In the genomic region with DNA sequence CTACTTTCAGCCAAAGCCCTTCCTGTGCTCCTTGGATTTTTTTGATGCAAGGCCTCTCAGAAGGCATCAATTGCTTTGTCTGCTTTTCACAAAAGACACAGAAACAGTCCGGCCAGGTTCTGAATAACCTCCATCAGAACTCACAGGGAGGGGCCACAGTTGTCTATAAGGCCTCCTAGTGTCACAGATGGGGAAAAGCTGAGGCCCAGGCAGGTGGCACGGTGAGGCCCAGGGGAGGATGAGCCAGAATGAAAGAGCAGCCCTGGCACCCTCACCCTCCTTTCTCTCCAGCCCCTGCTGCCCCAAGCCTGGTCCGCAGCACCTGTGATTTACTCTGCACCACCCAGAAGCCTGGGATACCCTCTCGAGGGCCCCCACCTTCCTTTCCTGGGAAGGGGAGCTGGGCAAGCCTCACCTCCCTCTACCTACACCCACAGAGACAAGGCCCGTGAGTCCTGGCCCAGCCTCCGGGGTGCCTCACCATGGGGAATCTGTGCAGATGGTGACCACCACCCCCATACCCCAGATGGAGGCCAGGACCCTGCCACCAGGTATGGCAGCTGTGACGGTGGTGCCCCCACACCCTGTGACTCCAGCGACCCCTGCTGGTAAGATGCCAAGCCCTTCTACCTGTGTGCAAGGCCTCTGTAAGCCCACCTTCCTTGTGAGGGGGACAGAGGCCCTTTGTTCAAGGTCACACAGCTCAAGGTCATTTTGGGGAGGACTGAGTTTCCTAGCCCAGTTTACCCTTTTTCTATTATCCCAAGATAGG, we compare ENCODE assay signal across 8 cellular contexts.
A peak's percentile ranks its signal among the peaks of the same experiment; 100 is the strongest.
DNase-seq lines count a peak whose midpoint lies in the region; ATAC-seq and TF ChIP-seq lines count a peak whose summit lies in the region.

No MANE protein-coding gene starts in this region.

- DNase-seq in ELR (ENCODE audit: low read depth): peak; percentile 3
- no peak for DNase-seq in LNCaP clone FGC (ENCODE audit: low read depth)
- peak; percentile 66 for DNase-seq in activated CD8-positive, alpha-beta memory T cell treated with anti-CD3 and anti-CD28 coated beads, Interleukin-2, amount 50 U/mL, for 4 hours
- DNase-seq in iPS-NIHi11 (ENCODE audit: low spot score): peak; percentile 90
- DNase-seq in stimulated activated CD8-positive, alpha-beta memory T cell treated with anti-CD3 and anti-CD28 coated beads, Interleukin-4, amount 100 ng/mL, for 1 hour (ENCODE audit: low read depth in 2 of 2, low spot score in 1 of 2): peak; percentile 24 to 43
- DNase-seq in NCI-H524 treated with DMSO at 0.1 percent for 48 hours (lab: John Stamatoyannopoulos, UW): no peak
- DNase-seq in NCI-H446 (lab: John Stamatoyannopoulos, UW): no peak

- ATAC-seq in HG03039 (IDR thresholded peaks at IDR 0.05; ENCODE audit: unreplicated experiment): no peak

- H3K4me3 ChIP-seq in LNCaP clone FGC (ENCODE audit: low read depth, low read length): no peak overlapping the region

- TF ChIP-seq CTCF in LNCaP clone FGC (IDR thresholded peaks at IDR 0.05; ENCODE audit: control insufficient read depth, extremely low read depth, insufficient read depth): peak; percentile 33; the same call in 1 of the 2 replicates

Comparison
In these comparisons a context has a peak if more than half of its experiments do, and no peak if none do; other contexts are left out.
1. DNase-seq: peak in ELR (single experiment), activated CD8-positive, alpha-beta memory T cell treated with anti-CD3 and anti-CD28 coated beads, Interleukin-2, amount 50 U/mL, for 4 hours (single experiment), iPS-NIHi11 (single experiment) and stimulated activated CD8-positive, alpha-beta memory T cell treated with anti-CD3 and anti-CD28 coated beads, Interleukin-4, amount 100 ng/mL, for 1 hour (2 of 2); none in LNCaP clone FGC (single experiment), NCI-H524 treated with DMSO at 0.1 percent for 48 hours (single experiment) and NCI-H446 (0 of 2).